20 cellular contexts compared by ENCODE assay signal in the genomic region with DNA sequence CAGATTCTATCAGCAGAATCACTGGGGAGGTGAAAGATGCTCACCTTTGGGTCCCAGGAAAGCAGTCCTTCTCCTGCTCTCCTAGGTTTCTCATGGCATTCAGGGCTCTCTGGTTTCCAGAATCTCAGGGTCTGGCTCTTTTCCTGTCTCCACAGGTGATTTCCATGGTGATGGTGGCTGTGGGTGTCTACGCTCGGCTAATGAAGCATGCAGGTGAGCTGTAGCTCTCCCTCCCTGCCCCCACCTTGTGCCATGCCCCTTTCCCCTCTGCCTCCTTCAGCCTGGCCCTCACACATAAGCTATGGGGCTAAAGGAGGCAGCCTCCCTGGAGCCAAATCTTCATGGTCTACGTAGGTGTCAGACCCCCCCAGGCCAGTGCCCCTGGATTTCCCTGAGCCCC. TPM values are rescaled to one million over a fixed set of nuclear protein-coding genes. Genes with fewer than 3 reads are reported as not detected.
A peak's percentile ranks its signal among the peaks of the same experiment; 100 is the strongest.
DNase-seq lines count a peak whose midpoint lies in the region; ATAC-seq, FAIRE-seq and TF ChIP-seq lines count a peak whose summit lies in the region.
"Had no signal": no experiment of that assay in that cellular context is flagged by ENCODE, and none has a peak within 500 bp of the region (broad histone marks: within the 10 kb centered on the region; RNA-seq: fewer than 3 reads in every experiment).

No MANE protein-coding gene starts in this region.

- H3K27me3 ChIP-seq in thyroid gland = no peaks in the 10 kb centered on the region

- H3K27ac Mint-ChIP-seq in HFFc6 = no peak overlapping the region

- H3K4me1 Mint-ChIP-seq in HFFc6 (ENCODE audit: low read depth) = no peaks in the 10 kb centered on the region

- peaks cover 20 to 23% of the 10 kb centered on the region in 2 donors for H3K4me1 ChIP-seq in thyroid gland
- H3K4me1 ChIP-seq: HAP-1 had no signal

- H3K9me3 Mint-ChIP-seq in HFFc6 = no peaks in the 10 kb centered on the region

- no peak for FAIRE-seq in RCC 7860 (lab: Jason Lieb, UNC)

- H3K36me3 ChIP-seq in thyroid gland = no peaks in the 10 kb centered on the region
- H3K36me3 ChIP-seq: HAP-1 had no signal

- peaks cover 23% of the 10 kb centered on the region for H3K27me3 Mint-ChIP-seq in HFFc6 (ENCODE audit: insufficient read depth)

- no peak overlapping the region for H3K27ac ChIP-seq in thyroid gland
- H3K27ac ChIP-seq: GM23248 had no signal

- H3K36me3 Mint-ChIP-seq in HFFc6 (ENCODE audit: low read depth) = no peaks in the 10 kb centered on the region

- no peak overlapping the region for H3K4me3 ChIP-seq in thyroid gland (replicated peaks in 1 of 3)
- H3K4me3 ChIP-seq: GM23248, HAP-1 had no signal

- no peaks in the 10 kb centered on the region for H3K9me3 ChIP-seq in thyroid gland
- H3K9me3 ChIP-seq: HAP-1 had no signal

- intact Hi-C loops in thyroid gland (cut with DNase I) = loop anchor here (5.0 kb wide), 1 partner anchor 51 kb away; no protein-coding TSS in a partner anchor

- H3K4me3 Mint-ChIP-seq in HFFc6 = no peak overlapping the region

- no peak for ATAC-seq in GM21737 (IDR thresholded peaks at IDR 0.05; ENCODE audit: unreplicated experiment)
- ATAC-seq: Panc1 had no signal

- TF ChIP-seq POLR2A in thyroid gland (IDR thresholded peaks at IDR 0.05) = no peak

- no peak for TF ChIP-seq CTCF in thyroid gland (IDR thresholded peaks at IDR 0.05)
- no peak for TF ChIP-seq CTCF in HFFc6 (IDR thresholded peaks at IDR 0.05)

- DNase-seq in HK-2 (ENCODE audit: unreplicated experiment) (peak; percentile 42), RCC 7860 (ENCODE audit: low spot score) (peak; percentile 35), kidney tubule cell (ENCODE audit: low spot score) (peak; percentile 90), thyroid gland (peak; percentile 52 to 60), HFFc6 (no peak)
- no peak for DNase-seq in activated CD4-positive, alpha-beta T cell treated with anti-CD3 and anti-CD28 coated beads, Interleukin-2, amount 50 U/mL, for 48 hours
- DNase-seq: ACHN; DMS 273 treated with DMSO at 0.1 percent for 48 hours; GF-D8; GM23248; MM.1S; NCI-H1092; NCI-H1436 treated with DMSO at 0.1 percent for 48 hours; NCI-H2081; NCI-H748 treated with DMSO at 0.1 percent for 48 hours; NK-92 treated with Interleukin-12 subunit alpha and Interleukin-12 subunit beta, amount 100 ng/mL, for 24 hours; SW 1271 had no signal

- 65% methylated on average over 3 of the region's 3 CpGs for WGBS in thyroid gland, 2 donors

RNA-seq across cellular contexts. Expression of a gene that starts 17.0 kb away (rescaled TPM):
- 10 to 100 TPM in 2 of 4 donors, 1 to 10 TPM in 2; 5.0 to 20.4 (median 10.4) TPM for total RNA-seq in thyroid gland
- total RNA-seq in HFFc6 (2021; fragmentation: NEBNext Ultra II Directional; extraction: Animal tissue kit (Norgen Biotek cat#: 25700)) = under 1 TPM in 5 of 6 experiments, not detected in 1; 0.12 to 0.30 (median 0.19) TPM

RNA-seq across cellular contexts. Expression of a gene that starts 26.9 kb away (rescaled TPM):
- total RNA-seq in thyroid gland = 10 to 100 TPM; 10.5 to 17.4 (median 14.7) TPM
- total RNA-seq in HFFc6 (2021; fragmentation: NEBNext Ultra II Directional; extraction: Animal tissue kit (Norgen Biotek cat#: 25700)) = under 1 TPM; 0.09 to 0.57 (median 0.17) TPM

Comparison
In these comparisons a context has a peak if more than half of its experiments do, and no peak if none do; other contexts are left out.
1. DNase-seq: peak in HK-2 (single experiment), RCC 7860 (single experiment), kidney tubule cell (single experiment) and thyroid gland (2 of 2); none in activated CD4-positive, alpha-beta T cell treated with anti-CD3 and anti-CD28 coated beads, Interleukin-2, amount 50 U/mL, for 48 hours (0 of 2) and HFFc6 (single experiment).
2. RNA of a gene that starts 17.0 kb away (total RNA-seq): 5.0 to 20.4 TPM in thyroid gland; 0.12 to 0.30 TPM in HFFc6; every median in the first group is over 4 times any median in the second.
3. RNA of a gene that starts 26.9 kb away (total RNA-seq): 10.5 to 17.4 TPM in thyroid gland; 0.09 to 0.57 TPM in HFFc6; every median in the first group is over 4 times any median in the second.